ENCODE assay signal across 1 cellular context in the genomic region with DNA sequence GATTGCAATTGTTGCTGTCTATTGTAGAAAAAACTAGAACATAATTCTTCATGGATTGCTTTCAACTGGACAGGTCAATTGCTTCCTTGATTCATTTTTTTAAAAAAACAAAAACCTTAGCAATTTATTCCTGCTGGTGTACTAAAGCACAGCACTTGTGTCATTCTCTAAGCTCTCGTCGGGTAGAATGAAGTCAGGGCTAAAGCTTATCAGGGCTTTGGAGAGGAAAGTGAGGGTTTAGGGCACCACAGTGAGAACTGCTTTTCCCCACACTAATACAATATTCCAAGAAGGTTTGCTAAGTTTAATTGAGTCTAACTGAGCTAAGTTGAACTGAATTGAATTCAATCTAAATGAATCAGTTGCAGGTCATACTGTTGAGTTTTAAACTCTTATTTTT.
TF ChIP-seq lines count a peak whose summit lies in the region.

No MANE protein-coding gene starts in this region.

TF ChIP-seq in H1, 55 proteins besides CTCF, POLR2A, EP300 and RAD21 (continued from another document):
- no peak for TF ChIP-seq MAFK (IDR thresholded peaks at IDR 0.05; ENCODE audit: low read depth, low read length)
